8 cellular contexts compared by ENCODE assay signal in the genomic region with DNA sequence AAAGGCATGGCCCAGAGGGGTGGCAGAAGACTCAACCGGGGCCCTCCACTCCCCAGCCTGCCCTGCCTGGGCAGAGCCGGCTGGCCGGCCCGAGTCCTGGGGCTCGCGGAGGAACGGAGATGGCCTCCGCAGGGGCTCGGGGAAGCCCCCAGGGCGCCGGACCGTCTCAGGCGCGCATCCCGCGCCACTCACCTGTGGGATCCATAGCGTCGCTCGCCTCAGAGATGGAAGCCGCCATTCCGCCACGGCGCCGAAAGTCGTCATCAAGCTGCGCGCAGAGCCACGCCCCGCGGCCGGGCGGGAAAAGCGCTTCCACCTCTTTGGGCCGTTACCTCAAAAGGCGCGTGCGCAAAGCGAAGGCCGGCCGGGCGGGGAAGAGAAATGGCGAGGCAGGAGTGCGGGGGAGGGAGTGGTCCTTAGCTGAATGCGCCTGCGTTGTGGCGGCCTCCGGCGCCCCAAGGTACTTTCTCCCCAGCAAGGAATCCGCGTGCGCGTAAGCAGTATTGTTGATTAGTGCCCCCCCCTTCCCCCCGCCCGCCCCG. TPM values are rescaled to one million over a fixed set of nuclear protein-coding genes. Genes with fewer than 3 reads are reported as not detected.
DNase-seq lines count a peak whose midpoint lies in the region; ATAC-seq, FAIRE-seq and TF ChIP-seq lines count a peak whose summit lies in the region.

A gene with protein sequence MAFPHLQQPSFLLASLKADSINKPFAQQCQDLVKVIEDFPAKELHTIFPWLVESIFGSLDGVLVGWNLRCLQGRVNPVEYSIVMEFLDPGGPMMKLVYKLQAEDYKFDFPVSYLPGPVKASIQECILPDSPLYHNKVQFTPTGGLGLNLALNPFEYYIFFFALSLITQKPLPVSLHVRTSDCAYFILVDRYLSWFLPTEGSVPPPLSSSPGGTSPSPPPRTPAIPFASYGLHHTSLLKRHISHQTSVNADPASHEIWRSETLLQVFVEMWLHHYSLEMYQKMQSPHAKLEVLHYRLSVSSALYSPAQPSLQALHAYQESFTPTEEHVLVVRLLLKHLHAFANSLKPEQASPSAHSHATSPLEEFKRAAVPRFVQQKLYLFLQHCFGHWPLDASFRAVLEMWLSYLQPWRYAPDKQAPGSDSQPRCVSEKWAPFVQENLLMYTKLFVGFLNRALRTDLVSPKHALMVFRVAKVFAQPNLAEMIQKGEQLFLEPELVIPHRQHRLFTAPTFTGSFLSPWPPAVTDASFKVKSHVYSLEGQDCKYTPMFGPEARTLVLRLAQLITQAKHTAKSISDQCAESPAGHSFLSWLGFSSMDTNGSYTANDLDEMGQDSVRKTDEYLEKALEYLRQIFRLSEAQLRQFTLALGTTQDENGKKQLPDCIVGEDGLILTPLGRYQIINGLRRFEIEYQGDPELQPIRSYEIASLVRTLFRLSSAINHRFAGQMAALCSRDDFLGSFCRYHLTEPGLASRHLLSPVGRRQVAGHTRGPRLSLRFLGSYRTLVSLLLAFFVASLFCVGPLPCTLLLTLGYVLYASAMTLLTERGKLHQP (minus strand): TSS at position 265 of the 542 bp plus-strand sequence. CDS start 5,010 bp downstream, outside the sequence.

- CTCF ChIA-PET in HepG2 (lab: Yijun Ruan, JAX; ENCODE audit: low intra/inter-chr PET ratio, low total read pairs): interaction anchor here (1.6 to 1.8 kb wide), 2 partner anchors 147 to 151 kb away, joined by 5 to 19 read pairs; no protein-coding TSS in a partner anchor

- peak; percentile 23 to 50; a peak in 1 of 4 replicates for TF ChIP-seq EP300 in HepG2 (IDR thresholded peaks at IDR 0.05; ENCODE audit: low read depth in 2 of 2, low read length in 2 of 2)
- TF ChIP-seq EP300 in HepG2 (CRISPR knock-in tag; IDR thresholded peaks at IDR 0.05; ENCODE audit: borderline replicate concordance): no peak

- peak within 1 kb of the TSS; percentile 78 to 95 (median 92) for H3K27ac ChIP-seq in BLaER1 treated with 17β-estradiol and CSF1 and Interleukin-3, amounts not matched to agents 10 nM and 100 nM
- H3K27ac ChIP-seq in HepG2 (ENCODE audit: extremely low read length, insufficient read depth, low read length): peak within 1 kb of the TSS; percentile 92

- peaks cover 32 to 53% (median 41%) of the 10 kb centered on the region in 10 experiments for H3K4me1 ChIP-seq in BLaER1 treated with 17β-estradiol and CSF1 and Interleukin-3, amounts not matched to agents 10 nM and 100 nM
- peaks cover 35% of the 10 kb centered on the region for H3K4me1 ChIP-seq in HepG2 (ENCODE audit: insufficient read depth, low read length)

- no peaks in the 10 kb centered on the region for H3K9me3 ChIP-seq in BLaER1 treated with 17β-estradiol and CSF1 and Interleukin-3, amounts not matched to agents 10 nM and 100 nM (replicated peaks in 1 of 11)
- no peaks in the 10 kb centered on the region for H3K9me3 ChIP-seq in HepG2 (ENCODE audit: low read length)

- intact Hi-C loops in HepG2 (cut with micrococcal nuclease; ENCODE audit: unreplicated experiment): loop anchor here (1.0 kb wide), 1 partner anchor 156 kb away; no protein-coding TSS in a partner anchor

- peak within 1 kb of the TSS; percentile 89 to 100 (median 97) for H3K4me3 ChIP-seq in BLaER1 treated with 17β-estradiol and CSF1 and Interleukin-3, amounts not matched to agents 10 nM and 100 nM
- peak within 1 kb of the TSS; percentile 97 to 99 (median 99) for H3K4me3 ChIP-seq in HepG2 (replicated peaks in 1 of 3; ENCODE audit: insufficient read depth in 1 of 3, low read depth in 2 of 3, low read length in 3 of 3)

- no TSS peak for BruUV-seq in HepG2 (replicated peaks; lab: Mats Ljungman, UMichigan)

- peak within 1 kb of the TSS; percentile 90 to 100 (median 98) for H3K4me2 ChIP-seq in BLaER1 treated with 17β-estradiol and CSF1 and Interleukin-3, amounts not matched to agents 10 nM and 100 nM
- H3K4me2 ChIP-seq in HepG2 (ENCODE audit: low read depth, low read length): peak within 1 kb of the TSS; percentile 85

- peak; percentile 79 for FAIRE-seq in HepG2 (lab: Jason Lieb, UNC)

- peak; percentile 65 for ATAC-seq in GM19395 (IDR thresholded peaks at IDR 0.05; ENCODE audit: unreplicated experiment)
- peak; percentile 61 for ATAC-seq in HG03565 (IDR thresholded peaks at IDR 0.05; ENCODE audit: unreplicated experiment)
- peak; percentile 73 for ATAC-seq in HepG2

- DNase-seq in NCI-H774 (lab: John Stamatoyannopoulos, UW) (peak; percentile 94), dermis blood vessel endothelial cell (peak; percentile 97), HepG2 (ENCODE audit: low spot score) (peak; percentile 96)
- DNase-seq in activated CD4-positive, alpha-beta T cell treated with anti-CD3 and anti-CD28 coated beads, Interleukin-2, amount 50 U/mL, for 4 hours: peak; percentile 97
- DNase-seq in stimulated activated CD4-positive, alpha-beta T cell treated with anti-CD3 and anti-CD28 coated beads, Interleukin-4, amount 100 ng/mL, for 1 hour: peak; percentile 98

- under 1% methylated on average over 24 of the region's 55 CpGs for WGBS in HepG2 (ENCODE audit: low lambda C conversion rate)

- no peak within 1 kb of the TSS for H2AFZ ChIP-seq in HepG2 (ENCODE audit: low read length)

- H3K79me2 ChIP-seq in HepG2 (ENCODE audit: insufficient read depth, low read length): peaks cover 71% of the 10 kb centered on the region

- no peak for TF ChIP-seq CTCF in HepG2 (CRISPR knock-in tag; IDR thresholded peaks at IDR 0.05)

- in situ Hi-C loops in HepG2 (cut with HindIII; ENCODE audit: extremely low pct_ligation_motif_present, low pct_unique_long_range_greater_than_20kb): loop anchor here (5.0 to 25.0 kb wide), 2 partner anchors 151 to 1306 kb away; a partner anchor contains a TSS

- POLR2A ChIA-PET in HepG2 (lab: Yijun Ruan, JAX): interaction anchor here (0.7 to 1.8 kb wide), 9 partner anchors 11 to 174 kb away, joined by 3 to 32 read pairs (median 4); a partner anchor contains a TSS

- peak; percentile 68 to 71 for TF ChIP-seq POLR2A in HepG2 (IDR thresholded peaks at IDR 0.05; ENCODE audit: insufficient read depth in 1 of 2, low read depth in 2 of 2, low read length in 2 of 2)

- H3K27me3 ChIP-seq in BLaER1 treated with 17β-estradiol and CSF1 and Interleukin-3, amounts not matched to agents 10 nM and 100 nM: no peaks in the 10 kb centered on the region
- peaks cover 0 to 4% of the 10 kb centered on the region in 2 experiments; a peak in 2 of 5 replicates for H3K27me3 ChIP-seq in HepG2 (ENCODE audit: control insufficient read depth in 1 of 2, insufficient read depth in 2 of 2, low read length in 2 of 2)

- H3K36me3 ChIP-seq in BLaER1 treated with 17β-estradiol and CSF1 and Interleukin-3, amounts not matched to agents 10 nM and 100 nM: peaks cover 16 to 56% (median 43%) of the 10 kb centered on the region in 11 experiments; a peak in 20 of 22 replicates
- peaks cover 5 to 17% of the 10 kb centered on the region in 2 experiments; a peak in 4 of 5 replicates for H3K36me3 ChIP-seq in HepG2 (replicated peaks in 1 of 2; ENCODE audit: control insufficient read depth in 1 of 2, insufficient read depth in 2 of 2, low read length in 2 of 2)

- TF ChIP-seq RAD21 in HepG2 (CRISPR knock-in tag; IDR thresholded peaks at IDR 0.05): no peak

- H4K20me1 ChIP-seq in BLaER1 treated with 17β-estradiol and CSF1 and Interleukin-3, amounts not matched to agents 10 nM and 100 nM: peaks cover 5 to 80% (median 59%) of the 10 kb centered on the region in 11 experiments; a peak in 20 of 22 replicates
- H4K20me1 ChIP-seq in HepG2 (ENCODE audit: insufficient read depth, low read length): 0 out of 2 replicates have a peak, but pooled peaks cover 7% of the 10 kb centered on the region

- H3K9ac ChIP-seq in BLaER1 treated with 17β-estradiol and CSF1 and Interleukin-3, amounts not matched to agents 10 nM and 100 nM: peak within 1 kb of the TSS; percentile 88 to 98 (median 95)
- peak within 1 kb of the TSS; percentile 99 for H3K9ac ChIP-seq in HepG2 (ENCODE audit: insufficient read depth, low read depth, low read length)

TF ChIP-seq in HepG2, 621 proteins besides CTCF, POLR2A, EP300 and RAD21 (continues in another document):
- no peak for TF ChIP-seq NPAS2 (CRISPR knock-in tag; IDR thresholded peaks at IDR 0.05; ENCODE audit: borderline replicate concordance)
- TF ChIP-seq, protein P1, sequence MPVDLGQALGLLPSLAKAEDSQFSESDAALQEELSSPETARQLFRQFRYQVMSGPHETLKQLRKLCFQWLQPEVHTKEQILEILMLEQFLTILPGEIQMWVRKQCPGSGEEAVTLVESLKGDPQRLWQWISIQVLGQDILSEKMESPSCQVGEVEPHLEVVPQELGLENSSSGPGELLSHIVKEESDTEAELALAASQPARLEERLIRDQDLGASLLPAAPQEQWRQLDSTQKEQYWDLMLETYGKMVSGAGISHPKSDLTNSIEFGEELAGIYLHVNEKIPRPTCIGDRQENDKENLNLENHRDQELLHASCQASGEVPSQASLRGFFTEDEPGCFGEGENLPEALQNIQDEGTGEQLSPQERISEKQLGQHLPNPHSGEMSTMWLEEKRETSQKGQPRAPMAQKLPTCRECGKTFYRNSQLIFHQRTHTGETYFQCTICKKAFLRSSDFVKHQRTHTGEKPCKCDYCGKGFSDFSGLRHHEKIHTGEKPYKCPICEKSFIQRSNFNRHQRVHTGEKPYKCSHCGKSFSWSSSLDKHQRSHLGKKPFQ (CRISPR knock-in tag; IDR thresholded peaks at IDR 0.05; ENCODE audit: insufficient replicate concordance): peak; percentile 10

RNA-seq across cellular contexts. Expression of the gene that starts here (rescaled TPM):
- total RNA-seq in dermis blood vessel endothelial cell: 13.8 and 37.0 TPM in 2 replicates
- 70.5 and 72.5 TPM in 2 replicates for total RNA-seq in HepG2 (2016; rRNA removed; fragmentation: Illumina TruSeq; extraction: Trizol)
- total RNA-seq in HepG2 (2016; cell fraction: cytosol; rRNA removed; fragmentation: Illumina TruSeq; extraction: Trizol; ENCODE audit: low read depth): 16.2 and 16.4 TPM in 2 replicates
- total RNA-seq in HepG2 (2016; cell fraction: insoluble cytoplasmic fraction; rRNA removed; fragmentation: Illumina TruSeq; extraction: Trizol): 63.3 and 71.6 TPM in 2 replicates
- total RNA-seq in HepG2 (2016; cell fraction: membrane; rRNA removed; fragmentation: Illumina TruSeq; extraction: Trizol): 45.6 and 46.9 TPM in 2 replicates
- 70.7 and 77.5 TPM in 2 replicates for total RNA-seq in HepG2 (2016; cell fraction: nucleus; rRNA removed; fragmentation: Illumina TruSeq; extraction: Trizol)
- polyA plus RNA-seq in HepG2 (2011; rRNA removed): 63.2 and 69.0 TPM in 2 replicates
- polyA plus RNA-seq in HepG2 (2011; cell fraction: cytosol; rRNA removed): 27.2 and 39.1 TPM in 2 replicates
- 483 and 680 TPM in 2 replicates for polyA plus RNA-seq in HepG2 (2011; cell fraction: nucleus; rRNA removed)
- 53.0 and 69.5 TPM in 2 replicates for polyA plus RNA-seq in HepG2 (2012)
- 12.9 and 14.8 TPM in 2 replicates for polyA plus RNA-seq in HepG2 (2016; cell fraction: cytosol; fragmentation: Illumina TruSeq; extraction: Trizol; ENCODE audit: low read depth)
- polyA plus RNA-seq in HepG2 (2016; cell fraction: insoluble cytoplasmic fraction; fragmentation: Illumina TruSeq; extraction: Trizol; ENCODE audit: low read depth): 81.9 and 105 TPM in 2 replicates
- polyA plus RNA-seq in HepG2 (2016; cell fraction: membrane; fragmentation: Illumina TruSeq; extraction: Trizol; ENCODE audit: low read depth): 36.8 and 38.6 TPM in 2 replicates
- 229 and 236 TPM in 2 replicates for polyA plus RNA-seq in HepG2 (2016; cell fraction: nucleus; fragmentation: Illumina TruSeq; extraction: Trizol; ENCODE audit: insufficient read depth, low read depth)
- polyA minus RNA-seq in HepG2 (2011; rRNA and poly(A)+ RNA removed; ENCODE audit: low replicate concordance): 39.1 and 125 TPM in 2 replicates
- polyA minus RNA-seq in HepG2 (2011; cell fraction: cytosol; rRNA and poly(A)+ RNA removed): 39.4 and 44.1 TPM in 2 replicates
- 82.9 and 90.9 TPM in 2 replicates for polyA minus RNA-seq in HepG2 (2011; cell fraction: nucleus; rRNA and poly(A)+ RNA removed)

Comparison
In these comparisons a context has a peak if more than half of its experiments do, and no peak if none do; other contexts are left out.
1. Peak in every context shown above with its lines: DNase-seq, ATAC-seq, H3K4me3 ChIP-seq and H3K27ac ChIP-seq.